Comparison of ENCODE assay signal across 1 cellular context in the genomic region with DNA sequence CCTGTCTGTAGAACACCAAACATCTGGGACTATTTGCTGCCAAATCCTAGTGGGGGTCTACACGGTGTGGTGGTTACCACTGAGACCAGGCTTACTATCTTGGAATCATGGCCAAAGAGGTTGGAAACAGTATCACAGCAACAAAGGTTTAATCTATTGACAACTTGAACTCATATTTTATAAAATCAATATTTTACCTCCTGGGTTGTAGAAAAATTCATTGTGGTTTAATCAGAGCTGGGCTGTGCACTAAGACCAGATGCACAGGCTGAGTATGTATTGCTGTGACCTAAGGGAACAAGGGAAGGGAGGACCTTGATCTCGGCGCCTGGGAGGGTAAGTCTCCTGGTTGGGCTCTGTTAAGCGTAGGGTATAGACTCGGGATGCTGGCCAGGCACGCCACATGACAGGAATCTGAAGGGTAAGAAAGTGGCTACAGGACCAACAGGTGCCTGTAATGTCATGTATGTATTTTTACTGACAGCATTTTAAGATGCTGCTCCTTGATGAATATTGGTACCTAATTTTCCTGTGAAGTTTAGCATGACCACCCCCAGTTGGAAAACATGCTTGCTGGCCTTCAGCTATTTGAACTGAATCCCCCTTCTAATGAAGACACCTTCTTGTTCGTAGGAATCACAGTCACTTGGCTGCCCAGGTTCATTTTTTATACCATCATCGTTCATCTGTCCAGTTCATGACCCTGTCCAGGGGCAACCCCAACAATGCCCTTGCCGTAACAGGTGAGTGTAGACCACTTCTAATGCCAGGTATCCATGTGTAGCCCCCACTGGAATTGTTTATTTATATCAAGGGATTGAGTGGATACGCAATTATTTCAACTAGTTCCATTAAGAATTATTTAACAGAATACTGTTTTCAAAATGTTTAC.
TF ChIP-seq lines count a peak whose summit lies in the region.

No MANE protein-coding gene starts in this region.

TF ChIP-seq in SK-N-SH treated with all-trans-retinoic acid at 6 μM for 48 hours, 23 proteins besides CTCF, POLR2A, EP300 and RAD21 (continued from another document):
- TF ChIP-seq TSHZ2 (CRISPR knock-in tag; IDR thresholded peaks at IDR 0.05) (no peak), CSDC2 (CRISPR knock-in tag; IDR thresholded peaks at IDR 0.05) (no peak), ISL1 (CRISPR knock-in tag; IDR thresholded peaks at IDR 0.05) (no peak), ZFP3 (CRISPR knock-in tag; IDR thresholded peaks at IDR 0.05) (no peak), ZC3H10 (CRISPR knock-in tag; IDR thresholded peaks at IDR 0.05) (no peak), ARNTL (CRISPR knock-in tag; IDR thresholded peaks at IDR 0.05; ENCODE audit: borderline replicate concordance, low read depth) (no peak), BACH2 (CRISPR knock-in tag; IDR thresholded peaks at IDR 0.05; ENCODE audit: borderline replicate concordance) (no peak), GLIS3 (CRISPR knock-in tag; IDR thresholded peaks at IDR 0.05) (no peak), PATZ1 (CRISPR knock-in tag; IDR thresholded peaks at IDR 0.05; ENCODE audit: borderline replicate concordance) (no peak), OSR1 (CRISPR knock-in tag; IDR thresholded peaks at IDR 0.05) (no peak), TOX (CRISPR knock-in tag; IDR thresholded peaks at IDR 0.05; ENCODE audit: borderline replicate concordance) (no peak), PPARA (CRISPR knock-in tag; IDR thresholded peaks at IDR 0.05; ENCODE audit: borderline replicate concordance) (no peak), ESRRG (CRISPR knock-in tag; IDR thresholded peaks at IDR 0.05) (no peak), ZNF8 (CRISPR knock-in tag; IDR thresholded peaks at IDR 0.05) (no peak), ZNF565 (CRISPR knock-in tag; conservative IDR thresholded peaks at IDR 0.05; ENCODE audit: low read depth) (no peak), RARB (CRISPR knock-in tag; IDR thresholded peaks at IDR 0.05) (no peak)
- TF ChIP-seq, protein P1, sequence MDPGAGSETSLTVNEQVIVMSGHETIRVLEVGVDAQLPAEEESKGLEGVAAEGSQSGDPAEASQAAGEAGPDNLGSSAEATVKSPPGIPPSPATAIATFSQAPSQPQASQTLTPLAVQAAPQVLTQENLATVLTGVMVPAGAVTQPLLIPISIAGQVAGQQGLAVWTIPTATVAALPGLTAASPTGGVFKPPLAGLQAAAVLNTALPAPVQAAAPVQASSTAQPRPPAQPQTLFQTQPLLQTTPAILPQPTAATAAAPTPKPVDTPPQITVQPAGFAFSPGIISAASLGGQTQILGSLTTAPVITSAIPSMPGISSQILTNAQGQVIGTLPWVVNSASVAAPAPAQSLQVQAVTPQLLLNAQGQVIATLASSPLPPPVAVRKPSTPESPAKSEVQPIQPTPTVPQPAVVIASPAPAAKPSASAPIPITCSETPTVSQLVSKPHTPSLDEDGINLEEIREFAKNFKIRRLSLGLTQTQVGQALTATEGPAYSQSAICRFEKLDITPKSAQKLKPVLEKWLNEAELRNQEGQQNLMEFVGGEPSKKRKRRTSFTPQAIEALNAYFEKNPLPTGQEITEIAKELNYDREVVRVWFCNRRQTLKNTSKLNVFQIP (CRISPR knock-in tag; IDR thresholded peaks at IDR 0.05; ENCODE audit: borderline replicate concordance, low read depth), result no peak
- TF ChIP-seq, protein P2, sequence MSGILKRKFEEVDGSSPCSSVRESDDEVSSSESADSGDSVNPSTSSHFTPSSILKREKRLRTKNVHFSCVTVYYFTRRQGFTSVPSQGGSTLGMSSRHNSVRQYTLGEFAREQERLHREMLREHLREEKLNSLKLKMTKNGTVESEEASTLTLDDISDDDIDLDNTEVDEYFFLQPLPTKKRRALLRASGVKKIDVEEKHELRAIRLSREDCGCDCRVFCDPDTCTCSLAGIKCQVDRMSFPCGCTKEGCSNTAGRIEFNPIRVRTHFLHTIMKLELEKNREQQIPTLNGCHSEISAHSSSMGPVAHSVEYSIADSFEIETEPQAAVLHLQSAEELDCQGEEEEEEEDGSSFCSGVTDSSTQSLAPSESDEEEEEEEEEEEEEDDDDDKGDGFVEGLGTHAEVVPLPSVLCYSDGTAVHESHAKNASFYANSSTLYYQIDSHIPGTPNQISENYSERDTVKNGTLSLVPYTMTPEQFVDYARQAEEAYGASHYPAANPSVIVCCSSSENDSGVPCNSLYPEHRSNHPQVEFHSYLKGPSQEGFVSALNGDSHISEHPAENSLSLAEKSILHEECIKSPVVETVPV (CRISPR knock-in tag; IDR thresholded peaks at IDR 0.05), result no peak
